8 cellular contexts compared by ENCODE assay signal in the genomic region with DNA sequence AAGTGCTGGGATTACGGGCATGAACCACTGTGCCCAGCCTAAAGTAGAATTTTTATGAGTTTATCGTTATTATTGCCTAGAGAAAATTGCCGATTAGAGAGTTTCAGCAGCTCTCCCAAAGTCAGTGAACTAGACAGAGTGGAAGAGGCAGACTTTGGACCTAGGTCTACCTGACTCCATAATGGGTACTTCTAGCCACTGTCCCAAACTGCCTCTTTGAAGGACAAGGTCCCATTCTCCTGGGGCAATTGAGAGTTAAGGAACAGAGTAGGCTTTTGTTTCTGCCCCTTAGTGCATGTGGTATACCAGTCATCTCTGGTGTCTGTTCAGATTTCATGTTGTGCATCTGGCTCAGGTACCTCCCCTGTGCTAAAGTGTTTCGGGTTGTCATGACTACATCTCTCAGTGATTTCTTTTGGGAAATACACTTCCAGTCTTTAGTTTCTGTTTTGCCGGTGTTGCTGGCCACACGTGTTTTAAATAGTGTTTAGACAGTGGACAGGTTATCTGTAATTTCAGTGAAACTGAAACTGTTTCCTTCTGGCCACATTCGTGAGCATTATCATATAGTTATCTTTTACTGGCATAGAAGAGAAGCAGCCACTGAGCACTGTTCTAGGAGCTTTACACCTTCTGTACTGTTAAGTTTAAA. TPM values are rescaled to one million over a fixed set of nuclear protein-coding genes. Genes with fewer than 3 reads are reported as not detected.
A peak's percentile ranks its signal among the peaks of the same experiment; 100 is the strongest.
DNase-seq lines count a peak whose midpoint lies in the region; ATAC-seq and TF ChIP-seq lines count a peak whose summit lies in the region.

No MANE protein-coding gene starts in this region.

- H3K4me1 Mint-ChIP-seq in CD14-positive monocyte = peaks cover 24% of the 10 kb centered on the region

- H3K9me3 Mint-ChIP-seq in CD14-positive monocyte = peaks cover 0 to 2% (median 0%) of the 10 kb centered on the region in 7 donors

- H3K27me3 Mint-ChIP-seq in CD14-positive monocyte (ENCODE audit: low read depth in 3 of 3) = no peaks in the 10 kb centered on the region

- H3K27ac ChIP-seq in duodenal mucosa (ENCODE audit: low read depth, low read length) = peak overlapping the region; percentile 41
- no peak overlapping the region for H3K27ac ChIP-seq in sigmoid colon

- peak overlapping the region; percentile 60 to 62 for H3K4me3 ChIP-seq in duodenal mucosa (ENCODE audit: low read depth in 1 of 2, low read length in 2 of 2)
- H3K4me3 ChIP-seq in sigmoid colon = peak overlapping the region in 2 of 4 donors; percentile 4

- peak overlapping the region; percentile 31 to 58 for H3K4me3 Mint-ChIP-seq in CD14-positive monocyte

- H3K4me1 ChIP-seq in duodenal mucosa (ENCODE audit: control insufficient read depth in 1 of 2, insufficient read depth in 2 of 2, low read length in 2 of 2) = peaks cover 23 to 25% of the 10 kb centered on the region in 2 donors
- H3K4me1 ChIP-seq in sigmoid colon = peaks cover 0 to 18% (median 11%) of the 10 kb centered on the region in 4 donors

- H3K27me3 ChIP-seq in duodenal mucosa (ENCODE audit: control insufficient read depth in 1 of 2, insufficient read depth in 2 of 2, low read length in 2 of 2) (no peaks in the 10 kb centered on the region), sigmoid colon (no peaks in the 10 kb centered on the region)

- peak overlapping the region in 1 of 2 donors; percentile 35 for H3K9ac ChIP-seq in duodenal mucosa (ENCODE audit: low read depth in 1 of 2, low read length in 2 of 2)

- no peak for TF ChIP-seq POLR2A in sigmoid colon (IDR thresholded peaks at IDR 0.05)

- intact Hi-C loops in CD14-positive monocyte (cut with micrococcal nuclease) = no loop called here
- intact Hi-C loops in sigmoid colon (cut with DNase I) = no loop called here

- TF ChIP-seq CTCF in CD14-positive monocyte (IDR thresholded peaks at IDR 0.05) = no peak
- TF ChIP-seq CTCF in sigmoid colon (IDR thresholded peaks at IDR 0.05) = no peak

- H3K36me3 Mint-ChIP-seq in CD14-positive monocyte = no peaks in the 10 kb centered on the region

- TF ChIP-seq EP300 in sigmoid colon (IDR thresholded peaks at IDR 0.05) = no peak

- peak overlapping the region in 3 of 7 donors; percentile 18 to 50 (median 28) for H3K27ac Mint-ChIP-seq in CD14-positive monocyte

- H3K9me3 ChIP-seq in duodenal mucosa (ENCODE audit: control insufficient read depth in 1 of 2, low read length in 2 of 2) (no peaks in the 10 kb centered on the region), sigmoid colon (no peaks in the 10 kb centered on the region)

- DNase-seq in CD14-positive monocyte (ENCODE audit: low spot score) = no peak
- DNase-seq in putamen (ENCODE audit: low spot score) = no peak
- no peak for DNase-seq in medulla oblongata (ENCODE audit: extremely low spot score)
- DNase-seq in GF-D8 (lab: John Stamatoyannopoulos, UW) = no peak
- DNase-seq in sigmoid colon = no peak

- ATAC-seq in GM19452 (IDR thresholded peaks at IDR 0.05; ENCODE audit: unreplicated experiment) (peak; percentile 97), HG03442 (IDR thresholded peaks at IDR 0.05; ENCODE audit: unreplicated experiment) (peak; percentile 94)

- H3K36me3 ChIP-seq in duodenal mucosa (ENCODE audit: control insufficient read depth in 1 of 2, insufficient read depth in 2 of 2, low read length in 2 of 2) = no peaks in the 10 kb centered on the region
- no peaks in the 10 kb centered on the region for H3K36me3 ChIP-seq in sigmoid colon

- WGBS in sigmoid colon, 2 donors = 13 to 39% methylated on average over 7 of the region's 7 CpGs

RNA-seq across cellular contexts. Expression of a gene that starts 4.7 kb away (rescaled TPM):
- not detected for polyA plus RNA-seq in CD14-positive monocyte
- 1 to 10 TPM in 2 of 4 donors, under 1 TPM in 2; 0.28 to 1.8 (median 1.00) TPM for total RNA-seq in sigmoid colon
- 10 to 100 TPM in 1 of 3 donors, 1 to 10 TPM in 2; 2.4 to 10.5 (median 4.9) TPM for polyA plus RNA-seq in sigmoid colon

RNA-seq across cellular contexts. Expression of a gene that starts 52.5 kb away (rescaled TPM):
- polyA plus RNA-seq in CD14-positive monocyte = under 1 TPM; 0.11 to 0.34 TPM
- 10 to 100 TPM; 18.8 to 71.7 (median 44.4) TPM for total RNA-seq in sigmoid colon
- 10 to 100 TPM in 1 of 3 donors, 1 to 10 TPM in 2; 5.4 to 28.0 (median 8.8) TPM for polyA plus RNA-seq in sigmoid colon

Comparison
In these comparisons a context has a peak if more than half of its experiments do, and no peak if none do; other contexts are left out.
1. RNA of a gene that starts 52.5 kb away (polyA plus RNA-seq): 5.4 to 28.0 TPM in sigmoid colon; 0.11 to 0.34 TPM in CD14-positive monocyte; every median in the first group is over 4 times any median in the second.